ENCODE assay signal across 1 cellular context in the genomic region with DNA sequence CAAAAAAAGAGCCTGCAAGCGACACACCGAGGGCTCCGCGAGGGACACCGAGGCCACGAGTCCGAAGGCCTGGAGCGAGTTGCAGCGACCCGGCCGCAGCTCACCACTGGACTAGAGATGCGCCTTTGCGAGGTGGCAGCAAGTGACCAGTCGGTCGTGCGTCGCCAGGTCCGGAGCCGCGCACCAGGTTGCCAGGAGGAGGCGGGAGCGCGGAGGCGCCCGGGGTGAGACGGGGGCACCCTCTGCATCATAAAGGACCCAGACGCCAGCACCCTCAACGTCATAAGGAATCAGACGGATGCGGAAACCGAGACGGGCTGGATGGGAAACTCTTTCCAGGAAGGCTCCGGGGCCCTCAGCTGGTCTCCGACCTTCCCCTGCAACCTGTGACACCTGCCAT.
TF ChIP-seq lines count a peak whose summit lies in the region.

No MANE protein-coding gene starts in this region.

TF ChIP-seq in HepG2, 621 proteins besides CTCF, POLR2A, EP300 and RAD21:
- TF ChIP-seq GABPB1 (CRISPR knock-in tag; IDR thresholded peaks at IDR 0.05): peak; percentile 11; the same call in 1 of the 2 replicates
TF ChIP-seq in HepG2: peak in this region for 1; not testable (repeated sequence) for 620.
